Comparison of ENCODE assay signal across 1 cellular context in genomic region chr4:164956766-164957643, GRCh38.
TF ChIP-seq lines count a peak whose summit lies in the region.

No MANE protein-coding gene starts in this region.

TF ChIP-seq in A549, 52 proteins besides CTCF, POLR2A, EP300 and RAD21 (continued from another document):
- TF ChIP-seq RFX5 (IDR thresholded peaks at IDR 0.05) (no peak), GATA3 (IDR thresholded peaks at IDR 0.05; ENCODE audit: borderline replicate concordance) (no peak)
